8 cellular contexts compared by ENCODE assay signal in genomic region chr9:84953797-84954695, GRCh38.
DNase-seq lines count a peak whose midpoint lies in the region; ATAC-seq and TF ChIP-seq lines count a peak whose summit lies in the region.

No MANE protein-coding gene starts in this region.

- H3K9me3 Mint-ChIP-seq in activated T-cell treated with anti-CD3 and anti-CD28 coated beads, Interleukin-2, amount 50 U/mL, for 72 hours, result peaks cover 0 to 2% of the 10 kb centered on the region in 2 donors
- H3K9me3 Mint-ChIP-seq in glutamatergic neuron (ENCODE audit: unreplicated experiment), result peaks cover 2% of the 10 kb centered on the region

- no peaks in the 10 kb centered on the region for H3K4me1 Mint-ChIP-seq in activated T-cell treated with anti-CD3 and anti-CD28 coated beads, Interleukin-2, amount 50 U/mL, for 72 hours (ENCODE audit: low read depth)
- peaks cover 2% of the 10 kb centered on the region for H3K4me1 Mint-ChIP-seq in glutamatergic neuron (ENCODE audit: low read depth, unreplicated experiment)

- no peaks in the 10 kb centered on the region for H3K36me3 Mint-ChIP-seq in activated T-cell treated with anti-CD3 and anti-CD28 coated beads, Interleukin-2, amount 50 U/mL, for 72 hours (ENCODE audit: insufficient read depth in 2 of 2)
- peaks cover 5% of the 10 kb centered on the region for H3K36me3 Mint-ChIP-seq in glutamatergic neuron (ENCODE audit: unreplicated experiment)

- no peak overlapping the region for H3K27ac Mint-ChIP-seq in activated T-cell treated with anti-CD3 and anti-CD28 coated beads, Interleukin-2, amount 50 U/mL, for 72 hours
- H3K27ac Mint-ChIP-seq in glutamatergic neuron (ENCODE audit: unreplicated experiment), result no peak overlapping the region

- H3K4me3 Mint-ChIP-seq in activated T-cell treated with anti-CD3 and anti-CD28 coated beads, Interleukin-2, amount 50 U/mL, for 72 hours, result no peak overlapping the region
- H3K4me3 Mint-ChIP-seq in glutamatergic neuron (ENCODE audit: unreplicated experiment), result peak overlapping the region; percentile 11

- ATAC-seq in GM19023 (IDR thresholded peaks at IDR 0.05; ENCODE audit: unreplicated experiment) (peak; percentile 98), HG03103 (IDR thresholded peaks at IDR 0.05; ENCODE audit: low read depth, unreplicated experiment) (peak; percentile 94), GM18519 (IDR thresholded peaks at IDR 0.05; ENCODE audit: low FRiP score, unreplicated experiment) (no peak)
- ATAC-seq in activated T-cell treated with anti-CD3 and anti-CD28 coated beads, Interleukin-2, amount 50 U/mL, for 72 hours (replicated peaks in 1 of 2), result peak; percentile 58 to 79

- TF ChIP-seq CTCF in glutamatergic neuron (IDR thresholded peaks at IDR 0.05; ENCODE audit: partially characterized antibody, unreplicated experiment), result peak; percentile 98

- H3K27me3 Mint-ChIP-seq in activated T-cell treated with anti-CD3 and anti-CD28 coated beads, Interleukin-2, amount 50 U/mL, for 72 hours (ENCODE audit: low read depth), result no peaks in the 10 kb centered on the region
- H3K27me3 Mint-ChIP-seq in glutamatergic neuron (ENCODE audit: unreplicated experiment), result peaks cover 1% of the 10 kb centered on the region

- DNase-seq in CMK (ENCODE audit: low read depth) (peak; percentile 3), NCI-H345 (lab: John Stamatoyannopoulos, UW) (peak; percentile 52), glutamatergic neuron (peak; percentile 90), pons (ENCODE audit: low spot score) (peak; percentile 79)
- peak; percentile 53 to 72 for DNase-seq in activated T-cell treated with anti-CD3 and anti-CD28 coated beads, Interleukin-2, amount 50 U/mL, for 72 hours

Comparison
In these comparisons a context has a peak if more than half of its experiments do, and no peak if none do; other contexts are left out.
1. DNase-seq: peak in every context shown above with its lines; median percentile 90 in glutamatergic neuron; 79 in pons; 62 in activated T-cell treated with anti-CD3 and anti-CD28 coated beads, Interleukin-2, amount 50 U/mL, for 72 hours; 52 in NCI-H345; 3 in CMK.